ENCODE assay signal across 10 cellular contexts in genomic region chr5:29879401-29879800, GRCh38.
"Had no signal": no experiment of that assay in that cellular context is flagged by ENCODE, and none has a peak within 500 bp of the region (broad histone marks: within the 10 kb centered on the region; RNA-seq: fewer than 3 reads in every experiment).

No MANE protein-coding gene starts in this region.

- H3K27ac Mint-ChIP-seq: GM23338, H9, HFFc6 had no signal

- H3K9ac ChIP-seq: GM23248 had no signal

- H3K36me3 ChIP-seq: HAP-1 had no signal

- H2AFZ ChIP-seq: GM23248, GM23338 had no signal

- DNase-seq: GM23248, GOT3, H7, H9, HCEC 1CT, HFFc6 had no signal

- H3K4me2 ChIP-seq: GM23338 had no signal

- H3K4me3 Mint-ChIP-seq: GM23338, H9, HFFc6 had no signal

- H3K4me3 ChIP-seq: GM23248, GM23338, HAP-1 had no signal

- H3K4me1 ChIP-seq: HAP-1 had no signal

- H3K9me3 ChIP-seq: HAP-1 had no signal

- H3K4me1 Mint-ChIP-seq: GM23338, H9 had no signal

- H3K9me3 Mint-ChIP-seq: GM23338, H9 had no signal

- FAIRE-seq: H1 had no signal

- H3K27ac ChIP-seq: GM23248 had no signal

- ATAC-seq: GM23338, HCT116 had no signal
